ENCODE assay signal across 9 cellular contexts in the genomic region with DNA sequence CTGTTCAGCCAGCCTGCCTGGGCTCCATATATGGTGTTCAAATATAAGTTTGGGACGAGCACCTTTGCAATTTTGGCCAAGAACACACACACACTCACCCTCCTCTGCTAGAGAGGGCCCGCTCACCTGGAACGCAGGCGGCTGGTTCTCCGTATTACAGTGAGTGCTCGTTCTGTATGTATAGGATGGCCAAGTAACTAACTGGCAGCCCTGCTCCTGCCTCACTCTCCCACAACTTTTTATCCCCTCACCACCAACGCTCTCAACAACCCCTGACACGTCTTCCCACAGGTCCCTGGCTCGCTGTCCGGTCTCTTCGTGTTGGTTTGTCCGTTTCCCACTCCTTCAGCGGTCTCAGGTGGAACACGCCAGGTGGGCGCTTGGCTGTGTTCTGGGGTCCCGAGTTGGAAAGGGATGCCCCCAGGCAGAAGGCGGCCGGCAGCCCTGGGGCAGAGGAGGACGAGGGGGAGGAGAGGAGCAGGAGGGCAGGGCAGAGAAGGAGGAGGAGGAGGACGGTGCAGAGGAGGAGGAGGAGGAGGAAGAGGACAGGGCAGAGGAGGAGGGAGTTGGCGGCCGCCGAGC. TPM values are rescaled to one million over a fixed set of nuclear protein-coding genes. Genes with fewer than 3 reads are reported as not detected.
DNase-seq lines count a peak whose midpoint lies in the region; ATAC-seq and TF ChIP-seq lines count a peak whose summit lies in the region.
"Had no signal": no experiment of that assay in that cellular context is flagged by ENCODE, and none has a peak within 500 bp of the region (broad histone marks: within the 10 kb centered on the region; RNA-seq: fewer than 3 reads in every experiment).

No MANE protein-coding gene starts in this region.

- H3K36me3 ChIP-seq in CD8-positive, alpha-beta memory T cell (ENCODE audit: insufficient read depth, low read length) = no peaks in the 10 kb centered on the region
- no peaks in the 10 kb centered on the region for H3K36me3 ChIP-seq in esophagus squamous epithelium

- peak; percentile 19 for ATAC-seq in omental fat pad (ENCODE audit: low FRiP score)
- ATAC-seq in GM18870 (IDR thresholded peaks at IDR 0.05; ENCODE audit: unreplicated experiment) = no peak
- no peak for ATAC-seq in GM21786 (IDR thresholded peaks at IDR 0.05; ENCODE audit: unreplicated experiment)

- H3K9me3 ChIP-seq in CD8-positive, alpha-beta memory T cell (ENCODE audit: low read length) = no peaks in the 10 kb centered on the region
- H3K9me3 ChIP-seq in esophagus squamous epithelium = no peaks in the 10 kb centered on the region

- DNase-seq in CD8-positive, alpha-beta memory T cell = no peak
- no peak for DNase-seq in RWPE1 (ENCODE audit: low spot score)
- DNase-seq in esophagus squamous epithelium (lab: John Stamatoyannopoulos, UW) = no peak
- DNase-seq in omental fat pad (ENCODE audit: low spot score) = peak; percentile 29
- no peak for DNase-seq in D341Med (ENCODE audit: low spot score)
- no peak for DNase-seq in COLO668 (lab: John Stamatoyannopoulos, UW; ENCODE audit: unreplicated experiment)
- DNase-seq: stimulated activated CD4-positive, alpha-beta T cell treated with anti-CD3 and anti-CD28 coated beads, Interleukin-1b, Interleukin-23, amount 100 ng/mL, for 48 hours had no signal

- 38 to 44% methylated on average over 10 to 18 of the region's 23 CpGs for WGBS in esophagus squamous epithelium, 2 donors

- no peak overlapping the region for H3K27ac ChIP-seq in CD8-positive, alpha-beta memory T cell (ENCODE audit: low read depth, low read length)
- H3K27ac ChIP-seq in RWPE1 (peak overlapping the region; percentile 79), esophagus squamous epithelium (peak overlapping the region; percentile 79 to 94 (median 89))

- intact Hi-C loops in esophagus squamous epithelium (cut with DNase I) = no loop called here

- no peak for TF ChIP-seq CTCF in RWPE1 (conservative IDR thresholded peaks at IDR 0.05; ENCODE audit: low read depth)
- TF ChIP-seq CTCF in esophagus squamous epithelium (IDR thresholded peaks at IDR 0.05) = no peak
- TF ChIP-seq CTCF in omental fat pad (IDR thresholded peaks at IDR 0.05) = no peak

- H3K9me3 Mint-ChIP-seq in CD8-positive, alpha-beta memory T cell = peaks cover 0 to 2% (median 0%) of the 10 kb centered on the region in 5 donors

- CTCF ChIA-PET in CD8-positive, alpha-beta memory T cell (lab: Charles Lee) = no interaction called here
- CTCF ChIA-PET in RWPE1 (lab: Yijun Ruan, JAX) = no interaction called here

- peaks cover 5 to 14% (median 9%) of the 10 kb centered on the region in 3 donors for H3K4me1 Mint-ChIP-seq in CD8-positive, alpha-beta memory T cell

- no peak overlapping the region for H3K27ac Mint-ChIP-seq in CD8-positive, alpha-beta memory T cell

- peaks cover 13% of the 10 kb centered on the region for H3K27me3 ChIP-seq in CD8-positive, alpha-beta memory T cell (ENCODE audit: insufficient read depth, low read length, poor library complexity, severe bottlenecking)
- peaks cover 0 to 22% (median 0%) of the 10 kb centered on the region in 4 donors for H3K27me3 ChIP-seq in esophagus squamous epithelium

- no peaks in the 10 kb centered on the region for H3K36me3 Mint-ChIP-seq in CD8-positive, alpha-beta memory T cell

- POLR2A ChIA-PET in CD8-positive, alpha-beta memory T cell (lab: Charles Lee) = no interaction called here
- POLR2A ChIA-PET in RWPE1 (lab: Yijun Ruan, JAX; ENCODE audit: low non-redundant PET) = no interaction called here

- peak overlapping the region; percentile 22 to 66 (median 58) for H3K4me3 Mint-ChIP-seq in CD8-positive, alpha-beta memory T cell

- peaks cover 30 to 78% of the 10 kb centered on the region in 2 donors for H3K27me3 Mint-ChIP-seq in CD8-positive, alpha-beta memory T cell

- no peaks in the 10 kb centered on the region for H3K4me1 ChIP-seq in CD8-positive, alpha-beta memory T cell (ENCODE audit: insufficient read depth, low read length)
- peaks cover 0 to 35% (median 3%) of the 10 kb centered on the region in 3 donors for H3K4me1 ChIP-seq in esophagus squamous epithelium

- no peak overlapping the region for H3K4me3 ChIP-seq in CD8-positive, alpha-beta memory T cell (ENCODE audit: low read length)
- H3K4me3 ChIP-seq in esophagus squamous epithelium = peak overlapping the region; percentile 43 to 80 (median 66)

- no peak for TF ChIP-seq POLR2A in esophagus squamous epithelium (IDR thresholded peaks at IDR 0.05)

RNA-seq across cellular contexts. Expression of gene MSRB3, which starts 0.4 kb away (rescaled TPM):
- total RNA-seq in CD8-positive, alpha-beta memory T cell = not detected
- polyA plus RNA-seq in CD8-positive, alpha-beta memory T cell = not detected
- 10 to 100 TPM in 2 of 4 donors, 1 to 10 TPM in 2; 2.7 to 54.6 (median 11.1) TPM for total RNA-seq in esophagus squamous epithelium
- total RNA-seq in omental fat pad = 10 to 100 TPM; 36.8 to 49.7 (median 44.8) TPM
